In the genomic region with DNA sequence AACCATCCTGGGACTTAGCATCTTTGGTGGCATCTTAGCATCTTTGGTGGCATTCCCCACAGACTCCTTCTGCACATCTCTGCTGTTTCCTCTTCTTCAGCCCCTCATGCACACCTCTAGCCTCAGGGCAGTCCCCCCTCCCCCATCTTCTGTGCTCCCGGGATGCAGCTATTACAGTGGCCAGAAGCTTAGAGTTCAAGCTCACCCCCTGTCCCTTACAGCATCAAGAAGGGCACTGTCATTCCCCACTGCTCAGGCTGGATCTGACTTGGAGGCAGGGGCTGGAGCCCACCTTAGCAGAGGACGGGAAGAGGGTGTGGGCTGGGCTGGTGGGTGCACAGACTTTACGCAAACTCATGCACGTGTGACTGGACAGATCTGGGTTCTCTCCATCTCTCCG, we compare ENCODE assay signal across 13 cellular contexts. TPM values are rescaled to one million over a fixed set of nuclear protein-coding genes. Genes with fewer than 3 reads are reported as not detected.
DNase-seq lines count a peak whose midpoint lies in the region; TF ChIP-seq lines count a peak whose summit lies in the region.
"Had no signal": no experiment of that assay in that cellular context is flagged by ENCODE, and none has a peak within 500 bp of the region (broad histone marks: within the 10 kb centered on the region; RNA-seq: fewer than 3 reads in every experiment).

No MANE protein-coding gene starts in this region.

- no TSS peak for BruUV-seq in mammary epithelial cell (replicated peaks; lab: Mats Ljungman, UMichigan)

- in situ Hi-C loops in mammary epithelial cell (cut with MboI; ENCODE audit: low sequenced_read_pairs in 2 of 2), result loop anchor here in 1 of 2 donors (5.0 kb wide), 1 partner anchor 46 kb away; no protein-coding TSS in a partner anchor

- peaks cover 44% of the 10 kb centered on the region for H3K4me1 ChIP-seq in mammary epithelial cell (ENCODE audit: insufficient read depth, low read length)
- peaks cover 13% of the 10 kb centered on the region for H3K4me1 ChIP-seq in effector memory CD4-positive, alpha-beta T cell (ENCODE audit: control insufficient read depth, insufficient read depth, low read length, poor library complexity, severe bottlenecking)

- H3K79me2 ChIP-seq in mammary epithelial cell (ENCODE audit: insufficient read depth, low read length), result peaks cover 63% of the 10 kb centered on the region

- dilution Hi-C loops in mammary epithelial cell (cut with HindIII; ENCODE audit: low sequenced_read_pairs), result no loop called here

- intact Hi-C loops in mammary epithelial cell (cut with micrococcal nuclease), result loop anchor here (10.0 kb wide), 1 partner anchor 328 kb away; a partner anchor contains a TSS

- peaks cover 17% of the 10 kb centered on the region for H3K36me3 ChIP-seq in mammary epithelial cell (ENCODE audit: insufficient read depth, low read length)
- no peaks in the 10 kb centered on the region for H3K36me3 ChIP-seq in effector memory CD4-positive, alpha-beta T cell (ENCODE audit: control insufficient read depth, insufficient read depth, low read length)
- H3K36me3 ChIP-seq: gastrocnemius medialis had no signal

- H4K20me1 ChIP-seq in mammary epithelial cell (ENCODE audit: insufficient read depth, low read length), result no peaks in the 10 kb centered on the region

- H3K27ac ChIP-seq in mammary epithelial cell (ENCODE audit: insufficient read depth, low read depth, low read length), result peak overlapping the region; percentile 6
- H3K27ac ChIP-seq in skin epidermis, result peak overlapping the region in 18 of 21 experiments; percentile 28 to 86 (median 75)
- H3K27ac ChIP-seq in effector memory CD4-positive, alpha-beta T cell (ENCODE audit: insufficient read depth, low read length, poor library complexity, severe bottlenecking), result no peak overlapping the region
- H3K27ac ChIP-seq: gastrocnemius medialis, GM23248 had no signal

- CTCF ChIA-PET in mammary epithelial cell (lab: Charles Lee; ENCODE audit: low non-redundant PET), result no interaction called here

- peak overlapping the region; percentile 93 for H3K4me2 ChIP-seq in mammary epithelial cell (ENCODE audit: insufficient read depth, low read depth, low read length)

- WGBS in mammary epithelial cell (ENCODE audit: low coverage, missing lambda C conversion rate), result 0% methylated on average over 2 of the region's 5 CpGs

- no peak for DNase-seq in LNCaP clone FGC (ENCODE audit: low read depth)
- no peak for DNase-seq in mammary epithelial cell
- DNase-seq in iPS-NIHi11 (ENCODE audit: low spot score), result peak; percentile 53
- no peak for DNase-seq in superior temporal gyrus (ENCODE audit: extremely low spot score)
- no peak for DNase-seq in H4 (ENCODE audit: low spot score)
- no peak for DNase-seq in effector memory CD4-positive, alpha-beta T cell
- no peak for DNase-seq in activated naive CD4-positive, alpha-beta T cell treated with anti-CD3 and anti-CD28 coated beads, Interleukin-2, amount 50 U/mL, for 16 hours
- DNase-seq: activated B cell treated with CpG ODN at 0.5 μM for 24 hours; gastrocnemius medialis; SHP77 treated with DMSO at 0.1 percent for 48 hours; stimulated activated CD8-positive, alpha-beta memory T cell treated with anti-CD3 and anti-CD28 coated beads, Interleukin-4, amount 100 ng/mL, for 48 hours had no signal

- no peaks in the 10 kb centered on the region for H3K9me3 ChIP-seq in mammary epithelial cell (replicated peaks; ENCODE audit: insufficient read depth, low read length)
- H3K9me3 ChIP-seq in effector memory CD4-positive, alpha-beta T cell (ENCODE audit: control insufficient read depth, low read length), result no peaks in the 10 kb centered on the region
- H3K9me3 ChIP-seq: gastrocnemius medialis had no signal

- no peaks in the 10 kb centered on the region for H3K27me3 ChIP-seq in mammary epithelial cell (ENCODE audit: insufficient read depth, low read length)
- H3K27me3 ChIP-seq in effector memory CD4-positive, alpha-beta T cell (replicated peaks; ENCODE audit: control insufficient read depth, insufficient read depth, low read length, poor library complexity, severe bottlenecking), result peaks cover 29% of the 10 kb centered on the region

- no peak for TF ChIP-seq CTCF in LNCaP clone FGC (IDR thresholded peaks at IDR 0.05; ENCODE audit: control insufficient read depth, extremely low read depth, insufficient read depth)
- TF ChIP-seq CTCF in mammary epithelial cell (conservative IDR thresholded peaks at IDR 0.05 in 1 of 2, IDR thresholded peaks at IDR 0.05 in 1 of 2; ENCODE audit: extremely low read depth in 1 of 2, insufficient read depth in 1 of 2, low read depth in 1 of 2, low read length in 2 of 2), result no peak

- peak overlapping the region; percentile 36 for H3K9ac ChIP-seq in mammary epithelial cell (ENCODE audit: insufficient read depth, low read length)
- H3K9ac ChIP-seq: GM23248 had no signal

- H3K4me3 ChIP-seq in LNCaP clone FGC (ENCODE audit: low read depth, low read length) (peak overlapping the region; percentile 98), mammary epithelial cell (replicated peaks in 1 of 3; ENCODE audit: insufficient read depth in 1 of 3, low read depth in 2 of 3, low read length in 3 of 3) (peak overlapping the region; percentile 51 to 87 (median 64)), skin epidermis (peak overlapping the region; percentile 22 to 55 (median 36))
- no peak overlapping the region for H3K4me3 ChIP-seq in effector memory CD4-positive, alpha-beta T cell (ENCODE audit: insufficient read depth, low read depth, low read length, poor library complexity, severe bottlenecking)
- H3K4me3 ChIP-seq: gastrocnemius medialis had no signal

- H2AFZ ChIP-seq in mammary epithelial cell (ENCODE audit: low read depth, low read length), result no peak overlapping the region
- H2AFZ ChIP-seq: GM23248 had no signal

RNA-seq across cellular contexts. Expression of a gene that starts 0.7 kb away (rescaled TPM):
- total RNA-seq in mammary epithelial cell, result 10 to 100 TPM; 12.2 to 70.7 TPM
- 101 TPM for polyA plus RNA-seq in mammary epithelial cell
- polyA minus RNA-seq in mammary epithelial cell, result 151 TPM
- total RNA-seq in H4 (2014; rRNA removed; shearing (Covaris generic)), result not detected in 2 replicates
- total RNA-seq: activated B cell treated with CpG ODN at 0.5 μM for 24 hours, gastrocnemius medialis, GM23248 had no signal
- polyA plus RNA-seq: GM23248 had no signal

RNA-seq across cellular contexts. Expression of a gene that starts 13.8 kb away (rescaled TPM):
- total RNA-seq in mammary epithelial cell, result 10 to 100 TPM; 65.6 to 79.9 TPM
- polyA plus RNA-seq in mammary epithelial cell, result 28.9 TPM
- 24.6 TPM for polyA minus RNA-seq in mammary epithelial cell
- total RNA-seq in H4 (2014; rRNA removed; shearing (Covaris generic)), result 88.7 and 104 TPM in 2 replicates

RNA-seq across cellular contexts. Expression of a gene that starts 24.9 kb away (rescaled TPM):
- total RNA-seq in mammary epithelial cell, result 1 to 10 TPM in 1 of 2 donors, under 1 TPM in 1; 0.50 to 9.6 TPM
- 4.5 TPM for polyA plus RNA-seq in mammary epithelial cell
- not detected for polyA minus RNA-seq in mammary epithelial cell
- not detected in 2 replicates for total RNA-seq in H4 (2014; rRNA removed; shearing (Covaris generic))
- total RNA-seq: gastrocnemius medialis had no signal

RNA-seq across cellular contexts. Expression of a gene that starts 27.3 kb away (rescaled TPM):
- under 1 TPM in 1 of 2 donors, not detected in 1; 0.09 TPM for total RNA-seq in mammary epithelial cell
- 0.03 TPM for polyA plus RNA-seq in mammary epithelial cell
- polyA minus RNA-seq in mammary epithelial cell, result not detected
- 0.97 and 1.7 TPM in 2 replicates for total RNA-seq in H4 (2014; rRNA removed; shearing (Covaris generic))

RNA-seq across cellular contexts. Expression of a gene that starts 54.5 kb away (rescaled TPM):
- 10 to 100 TPM; 17.2 to 29.9 TPM for total RNA-seq in mammary epithelial cell
- 18.8 TPM for polyA plus RNA-seq in mammary epithelial cell
- 33.2 TPM for polyA minus RNA-seq in mammary epithelial cell
- total RNA-seq in H4 (2014; rRNA removed; shearing (Covaris generic)), result 18.7 and 19.3 TPM in 2 replicates

Comparison
In these comparisons a context has a peak if more than half of its experiments do, and no peak if none do; other contexts are left out.
1. RNA of a gene that starts 0.7 kb away (total RNA-seq): 12.2 to 70.7 TPM in mammary epithelial cell; not detected in H4; every median in the first group is over 10 times any median in the second.